ENCODE assay signal across 8 cellular contexts in the genomic region with DNA sequence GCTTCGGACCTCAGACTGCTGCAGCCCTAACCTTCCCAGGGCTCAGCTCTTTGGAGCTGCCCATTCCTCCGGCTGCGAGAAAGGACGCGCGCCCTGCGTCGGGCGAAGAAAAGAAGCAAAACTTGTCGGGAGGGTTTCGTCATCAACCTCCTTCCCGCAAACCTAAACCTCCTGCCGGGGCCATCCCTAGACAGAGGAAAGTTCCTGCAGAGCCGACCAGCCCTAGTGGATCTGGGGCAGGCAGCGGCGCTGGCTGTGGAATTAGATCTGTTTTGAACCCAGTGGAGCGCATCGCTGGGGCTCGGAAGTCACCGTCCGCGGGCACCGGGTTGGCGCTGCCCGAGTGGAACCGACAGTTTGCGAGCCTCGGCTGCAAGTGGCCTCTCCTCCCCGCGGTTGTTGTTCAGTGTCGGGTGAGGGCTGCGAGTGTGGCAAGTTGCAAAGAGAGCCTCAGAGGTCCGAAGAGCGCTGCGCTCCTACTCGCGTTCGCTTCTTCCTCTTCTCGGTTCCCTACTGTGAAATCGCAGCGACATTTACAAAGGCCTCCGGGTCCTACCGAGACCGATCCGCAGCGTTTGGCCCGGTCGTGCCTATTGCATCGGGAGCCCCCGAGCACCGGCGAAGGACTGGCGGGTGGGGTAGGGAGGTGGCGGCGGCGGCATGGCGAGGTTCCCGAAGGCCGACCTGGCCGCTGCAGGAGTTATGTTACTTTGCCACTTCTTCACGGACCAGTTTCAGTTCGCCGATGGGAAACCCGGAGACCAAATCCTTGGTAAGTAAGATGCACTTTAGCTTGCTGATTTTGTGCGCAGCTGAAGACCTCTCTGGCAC. TPM values are rescaled to one million over a fixed set of nuclear protein-coding genes. Genes with fewer than 3 reads are reported as not detected.
DNase-seq lines count a peak whose midpoint lies in the region; ATAC-seq lines count a peak whose summit lies in the region.

A gene (plus strand): TSS at position 13 of the 831 bp plus-strand sequence.

- H3K4me1 Mint-ChIP-seq in activated CD4-positive, alpha-beta T cell treated with anti-CD3 and anti-CD28 coated beads, Interleukin-2, amount 10 ng/mL, durations not matched to agents 24 days and 14 days = no peaks in the 10 kb centered on the region
- H3K4me1 Mint-ChIP-seq in activated T-helper 2 cell treated with anti-CD3 and anti-CD28 coated beads, Interferon-gamma antibody, Interleukin-2, Interleukin-4, amounts not matched to agents 10 μg/mL and 5 μg/mL and 100 μg/mL, durations not matched to agents 14 hours and 24 hours and 36 hours (ENCODE audit: low read depth) = no peaks in the 10 kb centered on the region

- H3K27ac Mint-ChIP-seq in activated CD4-positive, alpha-beta T cell treated with anti-CD3 and anti-CD28 coated beads, Interleukin-2, amount 10 ng/mL, durations not matched to agents 24 days and 14 days = no peak within 1 kb of the TSS
- no peak within 1 kb of the TSS for H3K27ac Mint-ChIP-seq in activated T-helper 2 cell treated with anti-CD3 and anti-CD28 coated beads, Interferon-gamma antibody, Interleukin-2, Interleukin-4, amounts not matched to agents 10 μg/mL and 5 μg/mL and 100 μg/mL, durations not matched to agents 14 hours and 24 hours and 36 hours

- H3K9ac ChIP-seq in HUES6 (ENCODE audit: low read length) = peak within 1 kb of the TSS; percentile 86

- peak within 1 kb of the TSS; percentile 26 for H3K4me3 Mint-ChIP-seq in activated CD4-positive, alpha-beta T cell treated with anti-CD3 and anti-CD28 coated beads, Interleukin-2, amount 10 ng/mL, durations not matched to agents 24 days and 14 days
- peak within 1 kb of the TSS; percentile 2 for H3K4me3 Mint-ChIP-seq in activated T-helper 2 cell treated with anti-CD3 and anti-CD28 coated beads, Interferon-gamma antibody, Interleukin-2, Interleukin-4, amounts not matched to agents 10 μg/mL and 5 μg/mL and 100 μg/mL, durations not matched to agents 14 hours and 24 hours and 36 hours (ENCODE audit: low read depth)

- H3K9me3 ChIP-seq in HUES6 (ENCODE audit: control insufficient read depth, insufficient read depth, low read depth, low read length) = no peaks in the 10 kb centered on the region

- H3K27me3 ChIP-seq in HUES6 (ENCODE audit: control insufficient read depth, insufficient read depth, low read length) = peaks cover 6% of the 10 kb centered on the region

- no peaks in the 10 kb centered on the region for H3K36me3 ChIP-seq in HUES6 (ENCODE audit: control insufficient read depth, insufficient read depth, low read length)

- H3K4me1 ChIP-seq in HUES6 (ENCODE audit: control insufficient read depth, insufficient read depth, low read length) = peaks cover 14% of the 10 kb centered on the region

- H3K36me3 Mint-ChIP-seq in activated CD4-positive, alpha-beta T cell treated with anti-CD3 and anti-CD28 coated beads, Interleukin-2, amount 10 ng/mL, durations not matched to agents 24 days and 14 days (ENCODE audit: low read depth) = no peaks in the 10 kb centered on the region
- H3K36me3 Mint-ChIP-seq in activated T-helper 2 cell treated with anti-CD3 and anti-CD28 coated beads, Interferon-gamma antibody, Interleukin-2, Interleukin-4, amounts not matched to agents 10 μg/mL and 5 μg/mL and 100 μg/mL, durations not matched to agents 14 hours and 24 hours and 36 hours (ENCODE audit: low read depth) = no peaks in the 10 kb centered on the region

- peak within 1 kb of the TSS; percentile 95 for H3K4me3 ChIP-seq in HUES6 (ENCODE audit: low read depth, low read length)

- H3K9me3 Mint-ChIP-seq in activated CD4-positive, alpha-beta T cell treated with anti-CD3 and anti-CD28 coated beads, Interleukin-2, amount 10 ng/mL, durations not matched to agents 24 days and 14 days = no peaks in the 10 kb centered on the region
- no peaks in the 10 kb centered on the region for H3K9me3 Mint-ChIP-seq in activated T-helper 2 cell treated with anti-CD3 and anti-CD28 coated beads, Interferon-gamma antibody, Interleukin-2, Interleukin-4, amounts not matched to agents 10 μg/mL and 5 μg/mL and 100 μg/mL, durations not matched to agents 14 hours and 24 hours and 36 hours

- H3K27ac ChIP-seq in HUES6 (ENCODE audit: low read depth, low read length) = peak within 1 kb of the TSS; percentile 76; the same call in 1 of the 2 replicates

- peak; percentile 56 for DNase-seq in activated CD4-positive, alpha-beta T cell treated with anti-CD3 and anti-CD28 coated beads, Interleukin-2, amount 10 ng/mL, durations not matched to agents 24 days and 14 days
- no peak for DNase-seq in activated CD4-positive, alpha-beta T cell treated with anti-CD3 and anti-CD28 coated beads, Interleukin-2, amount 50 U/mL, for 4 hours
- no peak for DNase-seq in activated T-helper 2 cell treated with anti-CD3 and anti-CD28 coated beads, Interferon-gamma antibody, Interleukin-2, Interleukin-4, amounts not matched to agents 10 μg/mL and 5 μg/mL and 100 μg/mL, durations not matched to agents 14 hours and 24 hours and 36 hours (ENCODE audit: low spot score)
- DNase-seq in Right ventricle myocardium superior (peak; percentile 76), nucleus accumbens (lab: John Stamatoyannopoulos, UW) (peak in 44 of 56 donors; percentile 12 to 82 (median 62))
- DNase-seq in stimulated activated CD4-positive, alpha-beta T cell treated with anti-CD3 and anti-CD28 coated beads, Interleukin-4, amount 100 ng/mL, for 4 hours = no peak

- ATAC-seq in Right ventricle myocardium superior (ENCODE audit: poor library complexity) (peak; percentile 63), GM19455 (IDR thresholded peaks at IDR 0.05; ENCODE audit: unreplicated experiment) (no peak)

- intact Hi-C loops in activated CD4-positive, alpha-beta T cell treated with anti-CD3 and anti-CD28 coated beads, Interleukin-2, amount 10 ng/mL, durations not matched to agents 24 days and 14 days (cut with micrococcal nuclease) = no loop called here
- intact Hi-C loops in activated T-helper 2 cell treated with anti-CD3 and anti-CD28 coated beads, Interferon-gamma antibody, Interleukin-2, Interleukin-4, amounts not matched to agents 10 μg/mL and 5 μg/mL and 100 μg/mL, durations not matched to agents 14 hours and 24 hours and 36 hours (cut with micrococcal nuclease) = loop anchor here (10.0 kb wide), 1 partner anchor 1132 kb away; no protein-coding TSS in a partner anchor
- intact Hi-C loops in Right ventricle myocardium superior (cut with DNase I) = loop anchor here (5.0 to 10.0 kb wide), 2 partner anchors 131 to 948 kb away; no protein-coding TSS in a partner anchor

- peaks cover 44% of the 10 kb centered on the region for H3K27me3 Mint-ChIP-seq in activated CD4-positive, alpha-beta T cell treated with anti-CD3 and anti-CD28 coated beads, Interleukin-2, amount 10 ng/mL, durations not matched to agents 24 days and 14 days
- peaks cover 40% of the 10 kb centered on the region for H3K27me3 Mint-ChIP-seq in activated T-helper 2 cell treated with anti-CD3 and anti-CD28 coated beads, Interferon-gamma antibody, Interleukin-2, Interleukin-4, amounts not matched to agents 10 μg/mL and 5 μg/mL and 100 μg/mL, durations not matched to agents 14 hours and 24 hours and 36 hours (ENCODE audit: low read depth)

RNA-seq across cellular contexts. Expression of the gene that starts here (rescaled TPM):
- not detected in 2 replicates for total RNA-seq in activated CD4-positive, alpha-beta T cell treated with anti-CD3 and anti-CD28 coated beads, Interleukin-2, amount 10 ng/mL, durations not matched to agents 24 days and 14 days
- not detected in 2 replicates for total RNA-seq in activated T-helper 2 cell treated with anti-CD3 and anti-CD28 coated beads, Interferon-gamma antibody, Interleukin-2, Interleukin-4, amounts not matched to agents 10 μg/mL and 5 μg/mL and 100 μg/mL, durations not matched to agents 14 hours and 24 hours and 36 hours
- 12.2 TPM for total RNA-seq in Right ventricle myocardium superior

Comparison
In these comparisons a context has a peak if more than half of its experiments do, and no peak if none do; other contexts are left out.
1. RNA of the gene that starts here (total RNA-seq): 12.2 TPM in Right ventricle myocardium superior (single experiment); not detected in activated CD4-positive, alpha-beta T cell treated with anti-CD3 and anti-CD28 coated beads, Interleukin-2, amount 10 ng/mL, durations not matched to agents 24 days and 14 days and not detected in activated T-helper 2 cell treated with anti-CD3 and anti-CD28 coated beads, Interferon-gamma antibody, Interleukin-2, Interleukin-4, amounts not matched to agents 10 μg/mL and 5 μg/mL and 100 μg/mL, durations not matched to agents 14 hours and 24 hours and 36 hours; every median in the first group is over 10 times any median in the second.
2. Peak in DNase-seq in activated CD4-positive, alpha-beta T cell treated with anti-CD3 and anti-CD28 coated beads, Interleukin-2, amount 10 ng/mL, durations not matched to agents 24 days and 14 days; RNA of the gene not detected or under 1 TPM.
3. DNase-seq: peak in Right ventricle myocardium superior (single experiment) and nucleus accumbens (44 of 56); none in activated CD4-positive, alpha-beta T cell treated with anti-CD3 and anti-CD28 coated beads, Interleukin-2, amount 50 U/mL, for 4 hours (0 of 2), activated T-helper 2 cell treated with anti-CD3 and anti-CD28 coated beads, Interferon-gamma antibody, Interleukin-2, Interleukin-4, amounts not matched to agents 10 μg/mL and 5 μg/mL and 100 μg/mL, durations not matched to agents 14 hours and 24 hours and 36 hours (single experiment) and stimulated activated CD4-positive, alpha-beta T cell treated with anti-CD3 and anti-CD28 coated beads, Interleukin-4, amount 100 ng/mL, for 4 hours (0 of 2).